Comparison of ENCODE assay signal across 1 cellular context in the genomic region with DNA sequence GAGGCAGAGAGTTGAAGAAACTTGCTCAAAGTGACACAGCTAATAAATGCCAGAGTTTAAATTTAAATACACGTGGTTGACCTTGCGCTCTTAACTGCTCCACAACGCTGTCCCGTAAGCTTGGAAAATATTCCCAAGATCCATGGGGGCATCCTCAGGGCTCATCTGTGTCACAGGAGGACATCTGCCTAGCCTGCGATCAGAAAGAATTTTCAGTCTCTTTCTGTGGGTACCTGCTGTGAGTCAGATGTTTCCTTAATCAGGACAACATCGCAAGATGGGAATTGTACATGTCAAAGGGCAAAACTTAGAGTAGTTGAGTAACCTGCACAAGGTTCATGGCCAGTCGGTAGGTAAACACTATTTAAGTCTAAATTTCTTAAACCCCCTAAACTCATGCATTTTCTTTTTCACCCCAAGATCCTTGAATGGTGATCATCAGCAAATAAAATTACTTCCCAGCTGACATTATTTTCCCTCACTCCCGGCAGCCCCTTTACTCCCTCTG.
TF ChIP-seq lines count a peak whose summit lies in the region.

No MANE protein-coding gene starts in this region.

TF ChIP-seq in GM12878, 131 proteins besides CTCF, POLR2A, EP300 and RAD21:
- TF ChIP-seq GATAD2B (conservative IDR thresholded peaks at IDR 0.05; ENCODE audit: low read depth) (no peak), EZH2 (IDR thresholded peaks at IDR 0.05; ENCODE audit: borderline replicate concordance, control insufficient read depth, low read depth, low read length) (no peak), NBN (IDR thresholded peaks at IDR 0.05) (no peak), ESRRA (IDR thresholded peaks at IDR 0.05; ENCODE audit: low read length) (no peak)
